Comparison of ENCODE assay signal across 8 cellular contexts in the genomic region with DNA sequence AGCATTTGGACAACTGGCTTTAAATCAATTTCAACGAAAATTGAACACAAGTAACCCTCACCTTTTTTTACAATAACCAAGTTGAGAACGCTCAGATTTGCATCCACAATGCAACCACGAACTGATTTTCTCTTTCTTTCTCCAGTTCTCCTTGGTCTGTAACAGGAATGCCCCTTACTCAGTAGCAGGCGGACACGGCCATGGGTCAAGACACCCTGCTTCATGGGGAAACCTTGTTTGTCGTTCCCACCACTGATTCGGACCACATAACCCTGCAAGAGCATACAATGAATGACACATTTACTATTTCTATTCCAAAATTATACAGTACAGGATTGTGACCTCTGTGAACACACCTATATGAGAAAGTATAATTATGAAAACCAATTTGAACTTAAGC. TPM values are rescaled to one million over a fixed set of nuclear protein-coding genes. Genes with fewer than 3 reads are reported as not detected.
DNase-seq lines count a peak whose midpoint lies in the region; ATAC-seq and TF ChIP-seq lines count a peak whose summit lies in the region.

No MANE protein-coding gene starts in this region.

- peaks cover 15% of the 10 kb centered on the region for H3K4me1 ChIP-seq in Caco-2

- POLR2A ChIA-PET in Caco-2 (lab: Charles Lee) = no interaction called here

- H3K36me3 Mint-ChIP-seq in Caco-2 (ENCODE audit: insufficient read depth, unreplicated experiment) = peaks cover 70% of the 10 kb centered on the region
- peaks cover 36% of the 10 kb centered on the region for H3K36me3 Mint-ChIP-seq in neural crest cell (ENCODE audit: low read depth)

- H3K4me3 ChIP-seq in Caco-2 (ENCODE audit: low read depth, low read length) = peak overlapping the region; percentile 71

- no peaks in the 10 kb centered on the region for H3K27me3 ChIP-seq in Caco-2 (replicated peaks; ENCODE audit: control insufficient read depth, insufficient read depth, low read length)

- BruUV-seq in Caco-2 (replicated peaks; lab: Mats Ljungman, UMichigan) = no TSS peak

- H3K36me3 ChIP-seq in Caco-2 (ENCODE audit: control insufficient read depth, insufficient read depth, low read length) = peaks cover 1% of the 10 kb centered on the region; the same call in 1 of the 2 replicates

- CTCF ChIA-PET in Caco-2 (lab: Charles Lee) = no interaction called here

- TF ChIP-seq CTCF in Caco-2 (IDR thresholded peaks at IDR 0.05; ENCODE audit: insufficient read depth in 1 of 2, low read depth in 1 of 2, low read length in 1 of 2, severe bottlenecking in 1 of 2, unreplicated experiment in 1 of 2) (no peak), neural crest cell (conservative IDR thresholded peaks at IDR 0.05) (no peak)

- intact Hi-C loops in Caco-2 (cut with micrococcal nuclease; ENCODE audit: unreplicated experiment) = loop anchor here (10.0 kb wide), 1 partner anchor 334 kb away; a partner anchor contains a TSS

- no peaks in the 10 kb centered on the region for H3K9me3 ChIP-seq in Caco-2

- DNase-seq in Caco-2 = no peak
- peak; percentile 9 for DNase-seq in NAMALWA (ENCODE audit: low spot score)
- DNase-seq in dermis blood vessel endothelial cell = peak; percentile 30
- DNase-seq in neural crest cell (ENCODE audit: low read depth, low spot score) = no peak
- no peak for DNase-seq in NCI-H2171 (lab: John Stamatoyannopoulos, UW)
- no peak for DNase-seq in AG20443 (ENCODE audit: low spot score)
- no peak for DNase-seq in DMS 273 (lab: John Stamatoyannopoulos, UW; ENCODE audit: unreplicated experiment)

- H3K27ac Mint-ChIP-seq in Caco-2 (ENCODE audit: unreplicated experiment) = peak overlapping the region; percentile 94
- H3K27ac Mint-ChIP-seq in neural crest cell (ENCODE audit: unreplicated experiment) = peak overlapping the region; percentile 100

- ATAC-seq in GM19324 (IDR thresholded peaks at IDR 0.05; ENCODE audit: low FRiP score, unreplicated experiment) = no peak

- no peaks in the 10 kb centered on the region for H3K9me3 Mint-ChIP-seq in Caco-2 (ENCODE audit: unreplicated experiment)
- no peaks in the 10 kb centered on the region for H3K9me3 Mint-ChIP-seq in neural crest cell

- H3K4me3 Mint-ChIP-seq in Caco-2 (ENCODE audit: unreplicated experiment) (peak overlapping the region; percentile 82), neural crest cell (peak overlapping the region; percentile 99)

- H3K27me3 Mint-ChIP-seq in Caco-2 (ENCODE audit: insufficient read depth, unreplicated experiment) (no peaks in the 10 kb centered on the region), neural crest cell (ENCODE audit: low read depth) (peaks cover 5% of the 10 kb centered on the region)

- H3K4me1 Mint-ChIP-seq in Caco-2 (ENCODE audit: low read depth, unreplicated experiment) = peaks cover 23% of the 10 kb centered on the region
- H3K4me1 Mint-ChIP-seq in neural crest cell = peaks cover 47% of the 10 kb centered on the region

RNA-seq across cellular contexts. Expression of a gene that starts 1.4 kb away (rescaled TPM):
- total RNA-seq in Caco-2 (2022) (1,720 and 1,761 TPM in 2 replicates), dermis blood vessel endothelial cell (1,458 and 1,664 TPM in 2 replicates), neural crest cell (2,517 and 2,603 TPM in 2 replicates)

RNA-seq across cellular contexts. Expression of a gene that starts 30.2 kb away (rescaled TPM):
- total RNA-seq in Caco-2 (2022) (2.4 and 2.5 TPM in 2 replicates), dermis blood vessel endothelial cell (10.7 and 15.7 TPM in 2 replicates), neural crest cell (5.3 and 5.6 TPM in 2 replicates)

Comparison
In these comparisons a context has a peak if more than half of its experiments do, and no peak if none do; other contexts are left out.
1. DNase-seq: peak in NAMALWA (single experiment) and dermis blood vessel endothelial cell (single experiment); none in Caco-2 (0 of 2), neural crest cell (single experiment), NCI-H2171 (single experiment), AG20443 (single experiment) and DMS 273 (single experiment).